ENCODE assay signal across 13 cellular contexts in the genomic region with DNA sequence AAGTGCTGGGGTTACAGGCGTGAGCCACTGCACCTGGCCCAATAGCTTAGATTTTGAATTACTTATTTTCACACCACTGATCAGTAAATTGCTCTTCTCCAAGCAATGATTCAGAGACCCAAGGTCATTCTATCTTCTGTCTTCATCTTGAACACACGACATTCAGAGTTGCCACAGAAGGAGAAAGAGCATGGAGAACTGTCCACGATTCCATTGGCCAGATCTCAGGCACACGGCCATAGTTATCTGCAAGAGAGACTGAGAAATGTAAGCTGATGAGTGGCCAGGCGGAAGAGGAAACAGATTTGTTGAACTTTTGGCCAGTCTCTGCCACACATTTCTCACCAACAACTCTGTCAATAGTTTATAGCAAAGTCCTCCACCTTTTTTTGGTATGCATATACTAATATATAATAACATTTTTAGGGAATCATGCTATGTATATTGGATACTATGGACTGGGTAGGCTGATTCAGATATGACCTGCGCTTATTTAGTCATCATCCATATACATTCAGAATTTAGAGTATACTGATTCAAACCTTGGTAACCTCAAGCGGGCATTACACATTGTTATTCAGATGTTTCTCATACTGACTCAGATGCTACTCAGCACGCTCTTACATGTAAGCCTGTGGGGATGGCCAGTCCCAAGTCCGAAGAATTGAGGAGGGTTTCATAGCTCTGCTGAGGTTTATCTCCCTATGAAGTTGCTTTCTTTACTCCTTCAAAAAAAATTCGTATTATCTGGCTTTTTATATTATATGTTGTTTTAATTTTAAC. TPM values are rescaled to one million over a fixed set of nuclear protein-coding genes. Genes with fewer than 3 reads are reported as not detected.
A peak's percentile ranks its signal among the peaks of the same experiment; 100 is the strongest.
DNase-seq lines count a peak whose midpoint lies in the region; ATAC-seq, FAIRE-seq and TF ChIP-seq lines count a peak whose summit lies in the region.
"Had no signal": no experiment of that assay in that cellular context is flagged by ENCODE, and none has a peak within 500 bp of the region (broad histone marks: within the 10 kb centered on the region; RNA-seq: fewer than 3 reads in every experiment).

No MANE protein-coding gene starts in this region.

- peaks cover 5% of the 10 kb centered on the region for H3K4me1 Mint-ChIP-seq in stimulated activated naive CD8-positive, alpha-beta T cell treated with anti-CD3 and anti-CD28 coated beads, Interleukin-15, amount 100 ng/mL, for 72 hours

- H3K4me2 ChIP-seq in SK-N-SH = peak overlapping the region; percentile 21; the same call in 1 of the 2 replicates

- 44% methylated on average over 10 of the region's 10 CpGs for WGBS in SK-N-SH (ENCODE audit: low lambda C conversion rate)

- CTCF ChIA-PET in SK-N-SH (lab: Yijun Ruan, JAX) = interaction anchor here (0.9 to 3.5 kb wide), 5 partner anchors 16 to 113 kb away, joined by 4 to 15 read pairs (median 6); partner anchors contain the start of gene MYCL

- H3K36me3 ChIP-seq in SK-N-SH (replicated peaks in 1 of 2; ENCODE audit: control insufficient read depth in 1 of 2, insufficient read depth in 2 of 2, low read length in 1 of 2) = no peaks in the 10 kb centered on the region
- H3K36me3 ChIP-seq: gastroesophageal sphincter, thoracic aorta had no signal

- H3K27ac ChIP-seq in SK-N-SH (ENCODE audit: low read depth in 2 of 2, low read length in 1 of 2) = peak overlapping the region in 1 of 2 experiments; percentile 72; a peak in 2 of 4 replicates
- H3K27ac ChIP-seq: gastroesophageal sphincter, thoracic aorta had no signal

- no peak for TF ChIP-seq CTCF in SK-N-SH (IDR thresholded peaks at IDR 0.05)

- no peaks in the 10 kb centered on the region for H3K27me3 Mint-ChIP-seq in stimulated activated naive CD8-positive, alpha-beta T cell treated with anti-CD3 and anti-CD28 coated beads, Interleukin-15, amount 100 ng/mL, for 72 hours

- DNase-seq in stimulated activated naive CD8-positive, alpha-beta T cell treated with anti-CD3 and anti-CD28 coated beads, Interleukin-15, Interleukin-2, amounts not matched to agents 100 U/mL and 50 U/mL, for 24 hours = no peak
- no peak for DNase-seq in stimulated activated naive CD8-positive, alpha-beta T cell treated with anti-CD3 and anti-CD28 coated beads, Interleukin-15, amount 100 ng/mL, for 72 hours
- DNase-seq in SK-N-SH (no peak), fibroblast of peridontal ligament (ENCODE audit: extremely low read depth) (peak; percentile 91), urothelium cell line (ENCODE audit: low spot score) (peak; percentile 58), inferior parietal cortex (ENCODE audit: extremely low spot score) (no peak)
- DNase-seq: activated naive CD8-positive, alpha-beta T cell treated with anti-CD3 and anti-CD28 coated beads, Interleukin-2, amount 10 ng/mL, durations not matched to agents 7 days and 5 days; COR-L47; NCI-H524 had no signal

- no peaks in the 10 kb centered on the region for H3K9me3 ChIP-seq in SK-N-SH
- H3K9me3 ChIP-seq: gastroesophageal sphincter, thoracic aorta had no signal

- TF ChIP-seq EP300 in SK-N-SH (IDR thresholded peaks at IDR 0.05; ENCODE audit: borderline replicate concordance in 1 of 2, low read depth in 1 of 2, low read length in 1 of 2) = peak in 1 of 2 experiments; percentile 37; a peak in 1 of 4 replicates

- peaks cover 18% of the 10 kb centered on the region for H3F3A ChIP-seq in SK-N-SH (replicated peaks; ENCODE audit: insufficient read depth)

- peak; percentile 93 for ATAC-seq in stimulated activated naive CD8-positive, alpha-beta T cell treated with anti-CD3 and anti-CD28 coated beads, Interleukin-15, Interleukin-2, amounts not matched to agents 100 U/mL and 50 U/mL, for 24 hours
- no peak for ATAC-seq in stimulated activated naive CD8-positive, alpha-beta T cell treated with anti-CD3 and anti-CD28 coated beads, Interleukin-15, amount 100 ng/mL, for 72 hours
- ATAC-seq in GM18519 (IDR thresholded peaks at IDR 0.05; ENCODE audit: low FRiP score, unreplicated experiment) (no peak), HG03571 (IDR thresholded peaks at IDR 0.05; ENCODE audit: unreplicated experiment) (no peak)
- ATAC-seq: gastroesophageal sphincter had no signal

- no peaks in the 10 kb centered on the region for H4K20me1 ChIP-seq in SK-N-SH (ENCODE audit: insufficient read depth)

- no peak overlapping the region for H3K4me3 ChIP-seq in SK-N-SH (ENCODE audit: low read depth in 2 of 2, low read length in 1 of 2)
- H3K4me3 ChIP-seq: gastroesophageal sphincter, thoracic aorta had no signal

- H3K9me3 Mint-ChIP-seq in stimulated activated naive CD8-positive, alpha-beta T cell treated with anti-CD3 and anti-CD28 coated beads, Interleukin-15, amount 100 ng/mL, for 72 hours = peaks cover 4 to 10% of the 10 kb centered on the region in 2 donors

- peak; percentile 35 for FAIRE-seq in urothelium cell line (lab: Jason Lieb, UNC)

- POLR2A ChIA-PET in SK-N-SH (lab: Yijun Ruan, JAX) = no interaction called here

- TF ChIP-seq RAD21 in SK-N-SH (IDR thresholded peaks at IDR 0.05; ENCODE audit: low read length) = no peak

- no peak overlapping the region for H3K27ac Mint-ChIP-seq in stimulated activated naive CD8-positive, alpha-beta T cell treated with anti-CD3 and anti-CD28 coated beads, Interleukin-15, amount 100 ng/mL, for 72 hours
- H3K27ac Mint-ChIP-seq: activated naive CD8-positive, alpha-beta T cell treated with anti-CD3 and anti-CD28 coated beads, Interleukin-2, amount 10 ng/mL, durations not matched to agents 7 days and 5 days had no signal

- H3K4me1 ChIP-seq in SK-N-SH (ENCODE audit: control insufficient read depth in 1 of 2, insufficient read depth in 2 of 2, low read depth in 1 of 2, low read length in 1 of 2) = peaks cover 0 to 9% of the 10 kb centered on the region in 2 experiments; a peak in 1 of 4 replicates
- H3K4me1 ChIP-seq: gastroesophageal sphincter had no signal

- H3K27me3 ChIP-seq in SK-N-SH (ENCODE audit: insufficient read depth) = no peaks in the 10 kb centered on the region

- no peaks in the 10 kb centered on the region for H3K79me2 ChIP-seq in SK-N-SH (ENCODE audit: insufficient read depth)

- H2AFZ ChIP-seq in SK-N-SH (ENCODE audit: low read depth) = 0 out of 2 replicates have a peak overlapping the region, but pooled peaks have one; percentile 48

- no peak overlapping the region for H3K4me3 Mint-ChIP-seq in stimulated activated naive CD8-positive, alpha-beta T cell treated with anti-CD3 and anti-CD28 coated beads, Interleukin-15, amount 100 ng/mL, for 72 hours
- H3K4me3 Mint-ChIP-seq: activated naive CD8-positive, alpha-beta T cell treated with anti-CD3 and anti-CD28 coated beads, Interleukin-2, amount 10 ng/mL, durations not matched to agents 7 days and 5 days had no signal

- no peak overlapping the region for H3K9ac ChIP-seq in SK-N-SH

- no peaks in the 10 kb centered on the region for H3K9me2 ChIP-seq in SK-N-SH

TF ChIP-seq in SK-N-SH, 30 proteins besides CTCF, POLR2A, EP300 and RAD21 (continues in another document):
- TF ChIP-seq RFX5 (IDR thresholded peaks at IDR 0.05; ENCODE audit: low read length) (no peak), RCOR1 (IDR thresholded peaks at IDR 0.05; ENCODE audit: low read length) (no peak), TEAD4 (IDR thresholded peaks at IDR 0.05; ENCODE audit: borderline replicate concordance, insufficient read depth) (0 out of 2 replicates have a peak, but pooled peaks have one; percentile 21), EZH2phosphoT487 (IDR thresholded peaks at IDR 0.05; ENCODE audit: borderline replicate concordance, low read depth) (no peak), ZBTB33 (IDR thresholded peaks at IDR 0.05; ENCODE audit: borderline replicate concordance, low read depth) (no peak), GABPA (IDR thresholded peaks at IDR 0.05; ENCODE audit: low read depth) (no peak), RXRA (IDR thresholded peaks at IDR 0.05; ENCODE audit: borderline replicate concordance, low read depth) (peak; percentile 66), FOXM1 (IDR thresholded peaks at IDR 0.05; ENCODE audit: low read depth) (no peak), NFIC (IDR thresholded peaks at IDR 0.05; ENCODE audit: borderline replicate concordance) (no peak), CHD2 (IDR thresholded peaks at IDR 0.05; ENCODE audit: low read length, partially characterized antibody) (no peak), YY1 (IDR thresholded peaks at IDR 0.05; ENCODE audit: low read depth) (no peak), MXI1 (IDR thresholded peaks at IDR 0.05; ENCODE audit: low read depth, low read length) (no peak), TAF1 (IDR thresholded peaks at IDR 0.05; ENCODE audit: borderline replicate concordance, low read depth, low read length) (no peak), JUND (IDR thresholded peaks at IDR 0.05) (peak; percentile 49; the same call in 1 of the 2 replicates), ELF1 (IDR thresholded peaks at IDR 0.05) (no peak), FOXJ3 (CRISPR knock-in tag; IDR thresholded peaks at IDR 0.05) (no peak), NRF1 (IDR thresholded peaks at IDR 0.05; ENCODE audit: low read depth, low read length) (no peak), SIN3A (IDR thresholded peaks at IDR 0.05; ENCODE audit: borderline replicate concordance, low read depth, low read length) (no peak)
- TF ChIP-seq, protein P1, sequence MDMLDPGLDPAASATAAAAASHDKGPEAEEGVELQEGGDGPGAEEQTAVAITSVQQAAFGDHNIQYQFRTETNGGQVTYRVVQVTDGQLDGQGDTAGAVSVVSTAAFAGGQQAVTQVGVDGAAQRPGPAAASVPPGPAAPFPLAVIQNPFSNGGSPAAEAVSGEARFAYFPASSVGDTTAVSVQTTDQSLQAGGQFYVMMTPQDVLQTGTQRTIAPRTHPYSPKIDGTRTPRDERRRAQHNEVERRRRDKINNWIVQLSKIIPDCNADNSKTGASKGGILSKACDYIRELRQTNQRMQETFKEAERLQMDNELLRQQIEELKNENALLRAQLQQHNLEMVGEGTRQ (IDR thresholded peaks at IDR 0.05; ENCODE audit: borderline replicate concordance, low read depth, low read length) = no peak

RNA-seq across cellular contexts. Expression of gene CAP1, which starts 25.5 kb away (rescaled TPM):
- polyA plus RNA-seq in SK-N-SH (2012; rRNA removed) = 244 and 330 TPM in 2 replicates
- polyA plus RNA-seq in SK-N-SH (2012; cell fraction: cytosol; rRNA removed) = 301 and 309 TPM in 2 replicates
- 130 and 274 TPM in 2 replicates for polyA plus RNA-seq in SK-N-SH (2012; cell fraction: nucleus; rRNA removed)

Comparison
In these comparisons a context has a peak if more than half of its experiments do, and no peak if none do; other contexts are left out.
1. DNase-seq: peak in fibroblast of peridontal ligament (single experiment) and urothelium cell line (single experiment); none in stimulated activated naive CD8-positive, alpha-beta T cell treated with anti-CD3 and anti-CD28 coated beads, Interleukin-15, Interleukin-2, amounts not matched to agents 100 U/mL and 50 U/mL, for 24 hours (single experiment), stimulated activated naive CD8-positive, alpha-beta T cell treated with anti-CD3 and anti-CD28 coated beads, Interleukin-15, amount 100 ng/mL, for 72 hours (0 of 2), SK-N-SH (single experiment) and inferior parietal cortex (single experiment).